In genomic region chr2:54838585-54839035, GRCh38 we compare ENCODE assay signal across 8 cellular contexts.
DNase-seq lines count a peak whose midpoint lies in the region; ATAC-seq, FAIRE-seq and TF ChIP-seq lines count a peak whose summit lies in the region.

No MANE protein-coding gene starts in this region.

- DNase-seq in COR-L47 (lab: John Stamatoyannopoulos, UW) (peak; percentile 67), HuH-7.5 (ENCODE audit: low spot score) (peak; percentile 43), RWPE2 (ENCODE audit: low spot score) (no peak), frontal cortex (ENCODE audit: low spot score in 2 of 2) (peak; percentile 31 to 53), pancreas (peak in 5 of 6 donors; percentile 42 to 75 (median 51)), upper lobe of left lung (peak in 1 of 2 donors; percentile 53)
- peak; percentile 34 for DNase-seq in activated effector memory CD4-positive, alpha-beta T cell treated with Interleukin-2 at 50 U/mL for 16 hours

- H3K36me3 ChIP-seq in RWPE2 (ENCODE audit: low read depth) (no peaks in the 10 kb centered on the region), pancreas (no peaks in the 10 kb centered on the region), upper lobe of left lung (no peaks in the 10 kb centered on the region)

- H3K27ac ChIP-seq in RWPE2 (ENCODE audit: poor library complexity, severe bottlenecking): no peak overlapping the region
- no peak overlapping the region for H3K27ac ChIP-seq in pancreas
- H3K27ac ChIP-seq in upper lobe of left lung: no peak overlapping the region

- H3K4me1 ChIP-seq in RWPE2 (ENCODE audit: insufficient read depth, poor library complexity, severe bottlenecking): no peaks in the 10 kb centered on the region
- no peaks in the 10 kb centered on the region for H3K4me1 ChIP-seq in pancreas
- no peaks in the 10 kb centered on the region for H3K4me1 ChIP-seq in upper lobe of left lung

- H3K27me3 ChIP-seq in RWPE2 (ENCODE audit: insufficient read depth, poor library complexity, severe bottlenecking): no peaks in the 10 kb centered on the region
- H3K27me3 ChIP-seq in pancreas: no peaks in the 10 kb centered on the region
- no peaks in the 10 kb centered on the region for H3K27me3 ChIP-seq in upper lobe of left lung

- no peak overlapping the region for H3K4me3 ChIP-seq in RWPE2 (ENCODE audit: severe bottlenecking)
- no peak overlapping the region for H3K4me3 ChIP-seq in pancreas
- no peak overlapping the region for H3K4me3 ChIP-seq in upper lobe of left lung

- H3K9me3 ChIP-seq in RWPE2 (ENCODE audit: severe bottlenecking) (no peaks in the 10 kb centered on the region), pancreas (no peaks in the 10 kb centered on the region), upper lobe of left lung (no peaks in the 10 kb centered on the region)

- no peak for TF ChIP-seq POLR2A in upper lobe of left lung (IDR thresholded peaks at IDR 0.05)

- FAIRE-seq in frontal cortex (lab: Jason Lieb, UNC) (no peak), pancreas (lab: Jason Lieb, UNC) (no peak)

- ATAC-seq in GM19395 (IDR thresholded peaks at IDR 0.05; ENCODE audit: unreplicated experiment) (peak; percentile 77), RWPE2 (ENCODE audit: low read depth) (peak; percentile 87), pancreas (peak; percentile 79 to 96 (median 92)), upper lobe of left lung (ENCODE audit: low FRiP score in 2 of 2) (peak; percentile 80 to 91)

- TF ChIP-seq CTCF in RWPE2 (IDR thresholded peaks at IDR 0.05; ENCODE audit: poor library complexity, severe bottlenecking) (peak; percentile 94), pancreas (IDR thresholded peaks at IDR 0.05) (peak; percentile 68 to 95 (median 86)), upper lobe of left lung (IDR thresholded peaks at IDR 0.05) (peak; percentile 57 to 84 (median 76))

- intact Hi-C loops in pancreas (cut with DNase I): no loop called here

- WGBS in pancreas, 2 donors: 4 to 6% methylated on average over 4 of the region's 4 CpGs
- 7 to 9% methylated on average over 4 of the region's 4 CpGs for WGBS in upper lobe of left lung, 2 donors

- TF ChIP-seq EP300 in upper lobe of left lung (IDR thresholded peaks at IDR 0.05): no peak
